In the genomic region with DNA sequence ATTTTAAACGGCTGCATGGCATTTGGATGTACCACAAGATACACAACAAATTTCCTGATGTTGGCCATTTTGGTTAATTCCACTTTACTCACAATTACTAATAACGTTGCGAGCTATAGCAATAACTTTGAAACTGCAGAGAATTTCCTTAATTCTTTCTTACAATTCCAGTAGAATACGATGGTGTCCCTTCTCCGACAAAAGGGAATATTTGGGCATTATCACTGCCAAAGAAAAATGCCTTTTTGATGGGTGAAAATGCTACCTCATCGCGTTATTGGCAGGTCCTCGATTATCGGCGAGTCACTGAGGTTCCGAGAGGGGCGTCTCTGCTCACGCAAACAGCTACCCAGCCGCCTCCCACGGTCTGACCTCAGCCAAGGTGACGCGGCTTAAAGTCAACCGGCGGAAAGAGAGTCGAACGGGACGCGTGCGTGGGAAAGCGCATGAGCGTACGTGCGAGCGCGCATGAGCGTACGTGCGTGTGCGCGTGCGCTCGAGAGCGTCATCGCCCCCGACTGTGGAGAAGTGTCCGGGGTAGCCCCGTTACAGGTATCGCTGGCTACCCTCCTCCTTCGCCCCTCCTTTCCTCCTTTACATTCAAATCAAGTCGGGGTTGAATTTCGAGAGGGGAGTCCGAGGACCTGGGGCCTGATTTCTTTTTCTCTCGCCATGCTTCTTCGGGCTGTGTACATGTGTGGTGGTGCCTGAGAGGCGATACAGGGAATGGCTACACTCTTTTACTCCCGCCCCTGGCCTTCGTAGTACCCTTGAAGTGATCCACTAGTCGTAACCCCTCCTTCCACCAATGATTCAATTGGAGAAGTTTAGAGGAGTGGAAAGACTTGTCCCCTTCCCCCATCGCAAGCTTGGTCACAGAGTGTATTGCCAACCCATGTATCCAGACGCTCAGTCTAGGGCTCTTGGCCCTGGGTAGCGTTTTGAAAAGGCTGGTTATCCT, we compare ENCODE assay signal across 8 cellular contexts. TPM values are rescaled to one million over a fixed set of nuclear protein-coding genes. Genes with fewer than 3 reads are reported as not detected.
DNase-seq lines count a peak whose midpoint lies in the region; ATAC-seq and TF ChIP-seq lines count a peak whose summit lies in the region.

A gene (plus strand): TSS at position 495 of the 961 bp plus-strand sequence. CDS start 931 bp downstream, outside the sequence.

- peaks cover 32% of the 10 kb centered on the region for H3K4me1 ChIP-seq in left ventricle myocardium inferior
- peaks cover 18% of the 10 kb centered on the region for H3K4me1 ChIP-seq in upper lobe of right lung

- TF ChIP-seq CTCF in GM13977 (IDR thresholded peaks at IDR 0.05; ENCODE audit: extremely low read depth, insufficient read depth, missing control alignments) (no peak), left ventricle myocardium inferior (IDR thresholded peaks at IDR 0.05; ENCODE audit: borderline replicate concordance) (no peak), upper lobe of right lung (IDR thresholded peaks at IDR 0.05) (no peak)

- H3K36me3 ChIP-seq in left ventricle myocardium inferior (peaks cover 11% of the 10 kb centered on the region), upper lobe of right lung (peaks cover 6% of the 10 kb centered on the region)

- H3K4me3 ChIP-seq in left ventricle myocardium inferior (peak within 1 kb of the TSS; percentile 70), upper lobe of right lung (peak within 1 kb of the TSS; percentile 72)

- H3K27ac ChIP-seq in left ventricle myocardium inferior (replicated peaks) (peak within 1 kb of the TSS; percentile 86), upper lobe of right lung (peak within 1 kb of the TSS; percentile 84)

- DNase-seq in GM13977 (ENCODE audit: low spot score) (peak; percentile 84), NCI-H146 treated with DMSO at 0.1 percent for 48 hours (lab: John Stamatoyannopoulos, UW; ENCODE audit: unreplicated experiment) (peak; percentile 35), amniotic epithelial cell (ENCODE audit: low read depth) (peak; percentile 87), left ventricle myocardium inferior (peak; percentile 92), posterior vena cava (ENCODE audit: low spot score) (peak; percentile 97), upper lobe of right lung (peak; percentile 94)

- in situ Hi-C loops in GM13977 (cut with MboI; ENCODE audit: low pct_unique_long_range_greater_than_20kb, low sequenced_read_pairs, unreplicated experiment), result no loop called here

- ATAC-seq in HG02870 (IDR thresholded peaks at IDR 0.05; ENCODE audit: unreplicated experiment) (peak; percentile 91), upper lobe of right lung (peak; percentile 99)

- H3K9me3 ChIP-seq in left ventricle myocardium inferior (replicated peaks) (no peaks in the 10 kb centered on the region), upper lobe of right lung (no peaks in the 10 kb centered on the region)

- intact Hi-C loops in T-helper 1 cell treated with Interleukin-12 subunit alpha and Interleukin-12 subunit beta and Interleukin-4 antibody, amounts not matched to agents 30 ng/mL and 1 ng/mL, for 36 hours (cut with micrococcal nuclease), result loop anchor here (1.0 to 5.0 kb wide), 7 partner anchors 8 to 1873 kb away; a partner anchor contains a TSS
- intact Hi-C loops in left ventricle myocardium inferior (cut with micrococcal nuclease) (no loop called here), posterior vena cava (cut with DNase I) (no loop called here), upper lobe of right lung (cut with DNase I) (no loop called here)

- H3K27me3 ChIP-seq in left ventricle myocardium inferior (ENCODE audit: low read depth) (no peaks in the 10 kb centered on the region), upper lobe of right lung (no peaks in the 10 kb centered on the region)

RNA-seq across cellular contexts. Expression of the gene that starts here (rescaled TPM):
- 11.6 and 11.8 TPM in 2 replicates for total RNA-seq in T-helper 1 cell treated with Interleukin-12 subunit alpha and Interleukin-12 subunit beta and Interleukin-4 antibody, amounts not matched to agents 30 ng/mL and 1 ng/mL, for 36 hours
- total RNA-seq in left ventricle myocardium inferior (15.6 TPM), posterior vena cava (1 to 10 TPM; 5.7 to 6.8 TPM), upper lobe of right lung (8.5 TPM)

Comparison
In these comparisons a context has a peak if more than half of its experiments do, and no peak if none do; other contexts are left out.
1. Peak in every context shown above with its lines: DNase-seq, ATAC-seq, H3K4me3 ChIP-seq and H3K27ac ChIP-seq.
2. DNase-seq: peak in every context shown above with its lines; median percentile 97 in posterior vena cava; 94 in upper lobe of right lung; 92 in left ventricle myocardium inferior; 87 in amniotic epithelial cell; 84 in GM13977; 35 in NCI-H146 treated with DMSO at 0.1 percent for 48 hours.